ENCODE assay signal across 24 cellular contexts in genomic region chr10:61547297-61547696, GRCh38.
DNase-seq lines count a peak whose midpoint lies in the region; ATAC-seq, FAIRE-seq and TF ChIP-seq lines count a peak whose summit lies in the region.
"Had no signal": no experiment of that assay in that cellular context is flagged by ENCODE, and none has a peak within 500 bp of the region (broad histone marks: within the 10 kb centered on the region; RNA-seq: fewer than 3 reads in every experiment).

No MANE protein-coding gene starts in this region.

- in situ Hi-C loops in K562 (cut with MboI): no loop called here

- H3K27me3 ChIP-seq in OCI-LY1 (ENCODE audit: insufficient read depth, low read length) (no peaks in the 10 kb centered on the region), K562 (ENCODE audit: control insufficient read depth in 2 of 2, insufficient read depth in 2 of 2, low read length in 2 of 2) (no peaks in the 10 kb centered on the region), small intestine (ENCODE audit: control insufficient read depth in 2 of 2, insufficient read depth in 2 of 2, low read length in 2 of 2) (no peaks in the 10 kb centered on the region)

- no peaks in the 10 kb centered on the region for H3K4me1 Mint-ChIP-seq in HFFc6 (ENCODE audit: low read depth)
- H3K4me1 Mint-ChIP-seq: CD4-positive, alpha-beta memory T cell had no signal

- H3K36me3 Mint-ChIP-seq in HFFc6 (ENCODE audit: low read depth): no peaks in the 10 kb centered on the region
- H3K36me3 Mint-ChIP-seq: CD4-positive, alpha-beta memory T cell had no signal

- H3K4me2 ChIP-seq in OCI-LY1 (ENCODE audit: low read length) (no peak overlapping the region), K562 (ENCODE audit: insufficient read depth, low read length) (no peak overlapping the region)
- H3K4me2 ChIP-seq: KMS-11 had no signal

- intact Hi-C loops in K562 (cut with micrococcal nuclease): no loop called here

- H3K9me1 ChIP-seq in K562 (ENCODE audit: control insufficient read depth, insufficient read depth, low read length): no peaks in the 10 kb centered on the region

- POLR2A ChIA-PET in K562 (lab: Yijun Ruan, JAX): no interaction called here

- TF ChIP-seq EP300 in K562 (IDR thresholded peaks at IDR 0.05; ENCODE audit: low read length): no peak

- no peak overlapping the region for H3K9ac ChIP-seq in OCI-LY1 (ENCODE audit: low read length)
- H3K9ac ChIP-seq in K562 (ENCODE audit: insufficient read depth in 1 of 2, low read depth in 2 of 2, low read length in 2 of 2): no peak overlapping the region
- H3K9ac ChIP-seq: KMS-11 had no signal

- 4% methylated on average over 1 of the region's 1 CpG for WGBS in K562 (ENCODE audit: insufficient coverage, low coverage, missing lambda C conversion rate)
- 79 to 90% (median 86%) methylated on average over 1 of the region's 1 CpG for WGBS in small intestine, 3 donors

- DNase-seq in HFFc6 (no peak), K562 (ENCODE audit: extremely low read depth in 1 of 4, low spot score in 3 of 4) (no peak), small intestine (peak; percentile 36), NCI-H510A treated with DMSO at 0.1 percent for 48 hours (lab: John Stamatoyannopoulos, UW) (no peak), NCI-H1417 treated with DMSO at 0.1 percent for 48 hours (lab: John Stamatoyannopoulos, UW) (no peak), DMS 273 treated with DMSO at 0.1 percent for 48 hours (lab: John Stamatoyannopoulos, UW) (no peak)
- DNase-seq: C1 segment of cervical spinal cord; CD4-positive, alpha-beta memory T cell; COR-L47; EL; GF-D8; GOT3; NCI-H1105; NCI-H2029; NCI-H446 treated with DMSO at 0.1 percent for 48 hours; NCI-H526 treated with DMSO at 0.1 percent for 48 hours; T-helper 2 cell had no signal

- peaks cover 6% of the 10 kb centered on the region for H3K27me3 Mint-ChIP-seq in HFFc6 (ENCODE audit: insufficient read depth)

- FAIRE-seq in K562 (lab: Jason Lieb, UNC) (no peak), small intestine (lab: Jason Lieb, UNC) (no peak)
- FAIRE-seq: A204.1, GM12891, HepG2 had no signal

- H3K9me3 Mint-ChIP-seq in HFFc6: no peaks in the 10 kb centered on the region

- H3K4me3 Mint-ChIP-seq in HFFc6: no peak overlapping the region
- H3K4me3 Mint-ChIP-seq: CD4-positive, alpha-beta memory T cell had no signal

- no peaks in the 10 kb centered on the region for H3K79me2 ChIP-seq in OCI-LY1 (ENCODE audit: insufficient read depth, low read length)
- no peaks in the 10 kb centered on the region for H3K79me2 ChIP-seq in K562 (ENCODE audit: control insufficient read depth, insufficient read depth, low read length)

- H3K27ac ChIP-seq in OCI-LY1 (ENCODE audit: low read depth, low read length, poor library complexity, severe bottlenecking) (no peak overlapping the region), K562 (ENCODE audit: extremely low read depth, low read depth, low read length) (no peak overlapping the region), small intestine (ENCODE audit: low read depth in 1 of 2, low read length in 1 of 2) (no peak overlapping the region)
- H3K27ac ChIP-seq: KMS-11 had no signal

- H4K20me1 ChIP-seq in OCI-LY1 (ENCODE audit: insufficient read depth, low read length) (no peaks in the 10 kb centered on the region), K562 (replicated peaks; ENCODE audit: control insufficient read depth, insufficient read depth, low read length) (no peaks in the 10 kb centered on the region)

- H3F3A ChIP-seq in OCI-LY1 (ENCODE audit: insufficient read depth, low read length): no peaks in the 10 kb centered on the region

- no peak; a peak in 1 of 4 replicates for TF ChIP-seq RAD21 in K562 (CRISPR knock-in tag; conservative IDR thresholded peaks at IDR 0.05 in 1 of 2, IDR thresholded peaks at IDR 0.05 in 1 of 2)

- no peaks in the 10 kb centered on the region for H3K9me2 ChIP-seq in OCI-LY1 (ENCODE audit: low read depth, low read length)

- no TSS peak for BruUV-seq in K562 (replicated peaks; lab: Mats Ljungman, UMichigan)

- CTCF ChIA-PET in K562 (lab: Yijun Ruan, JAX; ENCODE audit: low intra/inter-chr PET ratio): no interaction called here

- no peak overlapping the region for H3K4me3 ChIP-seq in OCI-LY1 (ENCODE audit: low read depth, low read length, poor library complexity, severe bottlenecking)
- no peak overlapping the region for H3K4me3 ChIP-seq in K562
- no peak overlapping the region for H3K4me3 ChIP-seq in small intestine (ENCODE audit: low read depth in 1 of 2, low read length in 2 of 2)
- H3K4me3 ChIP-seq: HAP-1 had no signal

- no peaks in the 10 kb centered on the region for H3K36me3 ChIP-seq in OCI-LY1 (ENCODE audit: insufficient read depth, low read length)
- H3K36me3 ChIP-seq in K562 (ENCODE audit: control insufficient read depth, insufficient read depth, low read length): no peaks in the 10 kb centered on the region
- H3K36me3 ChIP-seq in small intestine (ENCODE audit: control insufficient read depth in 2 of 2, insufficient read depth in 2 of 2, low read length in 2 of 2): no peaks in the 10 kb centered on the region
- H3K36me3 ChIP-seq: HAP-1 had no signal

- TF ChIP-seq CTCF in HFFc6 (IDR thresholded peaks at IDR 0.05) (peak; percentile 30), OCI-LY1 (IDR thresholded peaks at IDR 0.05; ENCODE audit: low read length) (peak; percentile 6; the same call in 1 of the 2 replicates), K562 (IDR thresholded peaks at IDR 0.05 in 2 of 3, conservative IDR thresholded peaks at IDR 0.05 in 1 of 3; ENCODE audit: insufficient read depth in 2 of 3, low read depth in 1 of 3, low read length in 3 of 3) (peak in 1 of 3 experiments; percentile 25; a peak in 1 of 6 replicates)

- no peak overlapping the region for H2AFZ ChIP-seq in OCI-LY1 (ENCODE audit: low read length)
- no peak overlapping the region for H2AFZ ChIP-seq in K562 (ENCODE audit: low read depth, low read length)

- H3K9me3 ChIP-seq in OCI-LY1 (ENCODE audit: low read length) (no peaks in the 10 kb centered on the region), K562 (replicated peaks; ENCODE audit: control insufficient read depth, insufficient read depth, low read depth, low read length) (no peaks in the 10 kb centered on the region), small intestine (ENCODE audit: control insufficient read depth, low read depth) (no peaks in the 10 kb centered on the region)
- H3K9me3 ChIP-seq: HAP-1 had no signal

- peak; percentile 49; the same call in 2 of the 3 replicates for ATAC-seq in K562
- ATAC-seq: HepG2, SK-N-SH treated with all-trans-retinoic acid at 6 μM for 48 hours had no signal

- no peaks in the 10 kb centered on the region for H3K4me1 ChIP-seq in OCI-LY1 (ENCODE audit: insufficient read depth, low read length, severe bottlenecking)
- H3K4me1 ChIP-seq in K562 (replicated peaks in 1 of 2; ENCODE audit: control insufficient read depth in 2 of 2, insufficient read depth in 2 of 2, low read length in 2 of 2): no peaks in the 10 kb centered on the region
- H3K4me1 ChIP-seq in small intestine (ENCODE audit: control insufficient read depth in 2 of 2, insufficient read depth in 1 of 2, low read depth in 1 of 2, low read length in 1 of 2): no peaks in the 10 kb centered on the region
- H3K4me1 ChIP-seq: HAP-1 had no signal

- no peak overlapping the region for H3K27ac Mint-ChIP-seq in HFFc6
- H3K27ac Mint-ChIP-seq: CD4-positive, alpha-beta memory T cell had no signal

- TF ChIP-seq POLR2A in K562 (conservative IDR thresholded peaks at IDR 0.05): no peak

TF ChIP-seq in K562, 482 proteins besides CTCF, POLR2A, EP300 and RAD21:
- TF ChIP-seq KDM5B (IDR thresholded peaks at IDR 0.05; ENCODE audit: insufficient replicate concordance, low read depth, low read length) (no peak), ZNF143 (CRISPR knock-in tag; IDR thresholded peaks at IDR 0.05) (no peak), MYBL2 (IDR thresholded peaks at IDR 0.05; ENCODE audit: low read depth) (no peak), MYBL2 (CRISPR knock-in tag; IDR thresholded peaks at IDR 0.05; ENCODE audit: borderline replicate concordance) (no peak), ZNF75A (CRISPR knock-in tag; IDR thresholded peaks at IDR 0.05) (no peak), NR1H2 (CRISPR knock-in tag; IDR thresholded peaks at IDR 0.05) (no peak), ZSCAN29 (IDR thresholded peaks at IDR 0.05) (no peak), ZNF174 (CRISPR knock-in tag; IDR thresholded peaks at IDR 0.05) (no peak), TAL1 (IDR thresholded peaks at IDR 0.05) (no peak)
